In the genomic region with DNA sequence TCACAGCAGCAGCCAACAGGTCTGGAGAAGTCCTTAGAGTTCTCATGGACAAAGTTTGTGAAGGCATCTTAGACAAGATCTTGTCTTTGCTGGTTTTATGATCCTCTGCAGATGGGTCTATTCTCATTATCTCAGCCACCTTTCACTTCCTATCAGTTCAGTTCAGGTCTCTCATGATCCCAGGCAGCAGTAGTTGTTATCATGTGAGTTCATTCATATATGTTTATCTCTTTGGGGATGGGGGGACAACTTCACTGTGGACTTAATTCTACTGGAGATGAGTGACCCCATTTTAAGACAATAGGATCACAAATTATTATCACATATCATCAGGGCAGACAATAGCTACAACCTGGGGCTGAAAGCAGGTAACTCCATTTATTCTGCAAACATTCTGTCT, we compare ENCODE assay signal across 11 cellular contexts. TPM values are rescaled to one million over a fixed set of nuclear protein-coding genes. Genes with fewer than 3 reads are reported as not detected.
"Had no signal": no experiment of that assay in that cellular context is flagged by ENCODE, and none has a peak within 500 bp of the region (broad histone marks: within the 10 kb centered on the region; RNA-seq: fewer than 3 reads in every experiment).

No MANE protein-coding gene starts in this region.

RNA-seq across cellular contexts. Expression of a gene that starts 48.1 kb away (rescaled TPM):
- total RNA-seq: naive thymus-derived CD8-positive, alpha-beta T cell; natural killer cell; natural killer cell treated with Interleukin-12 subunit alpha and Interleukin-12 subunit beta and Interleukin-15 and Interleukin-18, amount 100 ng/mL, for 72 hours; occipital lobe; osteocyte; pulmonary artery endothelial cell; renal cortical epithelial cell; sciatic nerve; sigmoid colon; smooth muscle cell had no signal
- polyA plus RNA-seq: naive thymus-derived CD8-positive, alpha-beta T cell; neural cell had no signal
